Comparison of ENCODE assay signal across 1 cellular context in genomic region chr2:47046271-47046670, GRCh38.
TF ChIP-seq lines count a peak whose summit lies in the region.

No MANE protein-coding gene starts in this region.

TF ChIP-seq in K562, 482 proteins besides CTCF, POLR2A, EP300 and RAD21:
- peak; percentile 76; the same call in 1 of the 2 replicates for TF ChIP-seq TFAP4 (CRISPR knock-in tag; IDR thresholded peaks at IDR 0.05; ENCODE audit: borderline replicate concordance)
- peak; percentile 68 for TF ChIP-seq RFX1 (IDR thresholded peaks at IDR 0.05)
- no peak for TF ChIP-seq TCF7 (IDR thresholded peaks at IDR 0.05; ENCODE audit: borderline replicate concordance)
